ENCODE assay signal across 1 cellular context in the genomic region with DNA sequence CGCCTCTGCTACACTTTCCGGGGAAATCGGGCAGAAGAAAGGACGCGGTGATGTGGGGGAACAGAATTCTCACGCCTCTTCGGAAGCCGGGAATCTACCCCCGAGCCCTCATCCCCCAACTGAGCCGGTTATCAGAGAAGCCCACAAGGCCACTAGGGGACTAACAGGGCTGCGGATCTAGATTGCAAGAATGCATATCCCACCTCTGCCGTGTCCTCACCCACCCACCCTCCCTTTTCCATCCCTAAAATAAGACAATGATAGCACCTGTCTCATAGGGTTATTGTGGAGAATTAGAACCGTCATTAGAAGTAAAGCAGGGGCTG.
TF ChIP-seq lines count a peak whose summit lies in the region.

No MANE protein-coding gene starts in this region.

TF ChIP-seq in WTC11, 78 proteins besides CTCF, POLR2A, EP300 and RAD21 (continued from another document):
- TF ChIP-seq, protein P1, sequence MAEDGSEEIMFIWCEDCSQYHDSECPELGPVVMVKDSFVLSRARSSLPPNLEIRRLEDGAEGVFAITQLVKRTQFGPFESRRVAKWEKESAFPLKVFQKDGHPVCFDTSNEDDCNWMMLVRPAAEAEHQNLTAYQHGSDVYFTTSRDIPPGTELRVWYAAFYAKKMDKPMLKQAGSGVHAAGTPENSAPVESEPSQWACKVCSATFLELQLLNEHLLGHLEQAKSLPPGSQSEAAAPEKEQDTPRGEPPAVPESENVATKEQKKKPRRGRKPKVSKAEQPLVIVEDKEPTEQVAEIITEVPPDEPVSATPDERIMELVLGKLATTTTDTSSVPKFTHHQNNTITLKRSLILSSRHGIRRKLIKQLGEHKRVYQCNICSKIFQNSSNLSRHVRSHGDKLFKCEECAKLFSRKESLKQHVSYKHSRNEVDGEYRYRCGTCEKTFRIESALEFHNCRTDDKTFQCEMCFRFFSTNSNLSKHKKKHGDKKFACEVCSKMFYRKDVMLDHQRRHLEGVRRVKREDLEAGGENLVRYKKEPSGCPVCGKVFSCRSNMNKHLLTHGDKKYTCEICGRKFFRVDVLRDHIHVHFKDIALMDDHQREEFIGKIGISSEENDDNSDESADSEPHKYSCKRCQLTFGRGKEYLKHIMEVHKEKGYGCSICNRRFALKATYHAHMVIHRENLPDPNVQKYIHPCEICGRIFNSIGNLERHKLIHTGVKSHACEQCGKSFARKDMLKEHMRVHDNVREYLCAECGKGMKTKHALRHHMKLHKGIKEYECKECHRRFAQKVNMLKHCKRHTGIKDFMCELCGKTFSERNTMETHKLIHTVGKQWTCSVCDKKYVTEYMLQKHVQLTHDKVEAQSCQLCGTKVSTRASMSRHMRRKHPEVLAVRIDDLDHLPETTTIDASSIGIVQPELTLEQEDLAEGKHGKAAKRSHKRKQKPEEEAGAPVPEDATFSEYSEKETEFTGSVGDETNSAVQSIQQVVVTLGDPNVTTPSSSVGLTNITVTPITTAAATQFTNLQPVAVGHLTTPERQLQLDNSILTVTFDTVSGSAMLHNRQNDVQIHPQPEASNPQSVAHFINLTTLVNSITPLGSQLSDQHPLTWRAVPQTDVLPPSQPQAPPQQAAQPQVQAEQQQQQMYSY (CRISPR knock-in tag; IDR thresholded peaks at IDR 0.05) = no peak
- TF ChIP-seq, protein P2, sequence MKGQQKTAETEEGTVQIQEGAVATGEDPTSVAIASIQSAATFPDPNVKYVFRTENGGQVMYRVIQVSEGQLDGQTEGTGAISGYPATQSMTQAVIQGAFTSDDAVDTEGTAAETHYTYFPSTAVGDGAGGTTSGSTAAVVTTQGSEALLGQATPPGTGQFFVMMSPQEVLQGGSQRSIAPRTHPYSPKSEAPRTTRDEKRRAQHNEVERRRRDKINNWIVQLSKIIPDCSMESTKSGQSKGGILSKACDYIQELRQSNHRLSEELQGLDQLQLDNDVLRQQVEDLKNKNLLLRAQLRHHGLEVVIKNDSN (CRISPR knock-in tag; IDR thresholded peaks at IDR 0.05) = no peak
- no peak for TF ChIP-seq ATF1 (CRISPR knock-in tag; IDR thresholded peaks at IDR 0.05)
- TF ChIP-seq JAZF1 (CRISPR knock-in tag; IDR thresholded peaks at IDR 0.05) = no peak
